In genomic region chr2:12716250-12717190, GRCh38 we compare ENCODE assay signal across 8 cellular contexts. TPM values are rescaled to one million over a fixed set of nuclear protein-coding genes. Genes with fewer than 3 reads are reported as not detected.
DNase-seq lines count a peak whose midpoint lies in the region; ATAC-seq and TF ChIP-seq lines count a peak whose summit lies in the region.

TRIB2 (plus strand) TSS chr2:12716936; CDS start chr2:12718308, 1,372 bp downstream.

- no peaks in the 10 kb centered on the region for H3K27me3 ChIP-seq in Peyer's patch
- no peaks in the 10 kb centered on the region for H3K27me3 ChIP-seq in muscle layer of colon (ENCODE audit: control insufficient read depth in 1 of 2, insufficient read depth in 2 of 2, low read length in 2 of 2)

- peaks cover 29 to 37% (median 35%) of the 10 kb centered on the region in 3 donors for H3K4me1 Mint-ChIP-seq in IgD-negative memory B cell

- no peaks in the 10 kb centered on the region for H3K27me3 Mint-ChIP-seq in IgD-negative memory B cell

- peak within 1 kb of the TSS; percentile 62 for H3K9ac ChIP-seq in muscle layer of colon (ENCODE audit: low read length)

- peak within 1 kb of the TSS; percentile 92 to 97 (median 96) for H3K4me3 Mint-ChIP-seq in IgD-negative memory B cell

- DNase-seq in COLO668 (lab: John Stamatoyannopoulos, UW; ENCODE audit: unreplicated experiment) (peak; percentile 89), Peyer's patch (peak; percentile 82 to 95 (median 92))
- peak; percentile 85 to 88 for DNase-seq in activated T-cell treated with anti-CD3 and anti-CD28 coated beads, Interleukin-2, amount 50 U/mL, for 48 hours
- peak; percentile 80 for DNase-seq in stimulated activated CD8-positive, alpha-beta memory T cell treated with anti-CD3 and anti-CD28 coated beads, Interleukin-7, amount 100 ng/mL, for 1 hour (ENCODE audit: low read depth in 2 of 2)

- H3K27ac ChIP-seq in Peyer's patch (peak within 1 kb of the TSS; percentile 86 to 95 (median 89)), muscle layer of colon (ENCODE audit: low read depth, low read length) (peak within 1 kb of the TSS; percentile 96)

- H3K4me3 ChIP-seq in Peyer's patch = peak within 1 kb of the TSS; percentile 54 to 71 (median 62)
- peak within 1 kb of the TSS; percentile 94 to 95 for H3K4me3 ChIP-seq in muscle layer of colon (ENCODE audit: low read depth in 1 of 2, low read length in 2 of 2)

- peak within 1 kb of the TSS; percentile 94 to 97 (median 94) for H3K27ac Mint-ChIP-seq in IgD-negative memory B cell

- no peak for TF ChIP-seq CTCF in Peyer's patch (IDR thresholded peaks at IDR 0.05)

- no peaks in the 10 kb centered on the region for H3K36me3 ChIP-seq in Peyer's patch
- no peaks in the 10 kb centered on the region for H3K36me3 ChIP-seq in muscle layer of colon (ENCODE audit: insufficient read depth, low read length)

- H3K36me3 Mint-ChIP-seq in IgD-negative memory B cell = peaks cover 4% of the 10 kb centered on the region

- H3K4me1 ChIP-seq in Peyer's patch (peaks cover 0 to 5% (median 1%) of the 10 kb centered on the region in 4 donors), muscle layer of colon (ENCODE audit: insufficient read depth, low read length) (peaks cover 33% of the 10 kb centered on the region)

- ATAC-seq in GM21447 (IDR thresholded peaks at IDR 0.05; ENCODE audit: unreplicated experiment) (peak; percentile 58), esophagus mucosa (peak; percentile 89)

- TF ChIP-seq POLR2A in Peyer's patch (IDR thresholded peaks at IDR 0.05) = peak; percentile 15 to 50

- no peaks in the 10 kb centered on the region for H3K9me3 Mint-ChIP-seq in IgD-negative memory B cell

- H3K9me3 ChIP-seq in Peyer's patch (no peaks in the 10 kb centered on the region), muscle layer of colon (ENCODE audit: low read length) (no peaks in the 10 kb centered on the region)

RNA-seq across cellular contexts. Expression of gene TRIB2, which starts in this region (rescaled TPM):
- polyA plus RNA-seq in IgD-negative memory B cell = 41.2 TPM
- total RNA-seq in Peyer's patch (10 to 100 TPM in 3 of 4 donors, 1 to 10 TPM in 1; 6.8 to 58.6 (median 12.6) TPM), esophagus mucosa (12.7 TPM)

Comparison
In these comparisons a context has a peak if more than half of its experiments do, and no peak if none do; other contexts are left out.
1. Peak in every context shown above with its lines: DNase-seq, ATAC-seq, H3K4me3 ChIP-seq and H3K27ac ChIP-seq.